Comparison of ENCODE assay signal across 18 cellular contexts in genomic region chr2:49298230-49298629, GRCh38.
"Had no signal": no experiment of that assay in that cellular context is flagged by ENCODE, and none has a peak within 500 bp of the region (broad histone marks: within the 10 kb centered on the region; RNA-seq: fewer than 3 reads in every experiment).

No MANE protein-coding gene starts in this region.

- H3K27ac Mint-ChIP-seq: naive thymus-derived CD8-positive, alpha-beta T cell; progenitor cell of endocrine pancreas; stimulated activated effector memory CD8-positive, alpha-beta T cell treated with anti-CD3 and anti-CD28 coated beads, Interleukin-12 subunit alpha, Interleukin-12 subunit beta, amount 100 ng/mL, for 72 hours had no signal

- DNase-seq: cortex of kidney; dorsolateral prefrontal cortex; effector CD4-positive, alpha-beta T cell; head of caudate nucleus; left ventricle myocardium superior; lower lobe of right lung; naive thymus-derived CD8-positive, alpha-beta T cell; sigmoid colon; stimulated activated CD4-positive, alpha-beta T cell treated with anti-CD3 and anti-CD28 coated beads, Interleukin-2, amount 100 ng/mL, for 24 hours; stimulated activated CD4-positive, alpha-beta T cell treated with anti-CD3 and anti-CD28 coated beads, Interleukin-4, amount 100 ng/mL, for 24 hours; stimulated activated naive CD4-positive, alpha-beta T cell treated with Interleukin-2 at 50 U/mL for 16 hours; upper lobe of left lung had no signal

- H3K36me3 ChIP-seq: lower lobe of right lung, right atrium auricular region, sigmoid colon, thoracic aorta, tibial nerve, upper lobe of left lung had no signal

- H3K9me3 ChIP-seq: lower lobe of right lung, right atrium auricular region, sigmoid colon, thoracic aorta, upper lobe of left lung had no signal

- H3K27me3 ChIP-seq: dorsolateral prefrontal cortex, right atrium auricular region, sigmoid colon, tibial nerve, upper lobe of left lung had no signal

- H3K9ac ChIP-seq: parathyroid adenoma had no signal

- H3K4me3 Mint-ChIP-seq: naive thymus-derived CD8-positive, alpha-beta T cell; stimulated activated effector memory CD8-positive, alpha-beta T cell treated with anti-CD3 and anti-CD28 coated beads, Interleukin-12 subunit alpha, Interleukin-12 subunit beta, amount 100 ng/mL, for 72 hours had no signal

- H3K4me1 Mint-ChIP-seq: naive thymus-derived CD8-positive, alpha-beta T cell; stimulated activated effector memory CD8-positive, alpha-beta T cell treated with anti-CD3 and anti-CD28 coated beads, Interleukin-12 subunit alpha, Interleukin-12 subunit beta, amount 100 ng/mL, for 72 hours had no signal

- H3K27ac ChIP-seq: dorsolateral prefrontal cortex, lower lobe of right lung, parathyroid adenoma, right atrium auricular region, sigmoid colon, thoracic aorta, tibial nerve, upper lobe of left lung had no signal

- H2AFZ ChIP-seq: parathyroid adenoma had no signal

- ATAC-seq: left ventricle myocardium superior; lower lobe of right lung; naive thymus-derived CD8-positive, alpha-beta T cell; stimulated activated effector memory CD8-positive, alpha-beta T cell treated with anti-CD3 and anti-CD28 coated beads, Interleukin-12 subunit alpha, Interleukin-12 subunit beta, amount 100 ng/mL, for 72 hours had no signal

- H3K4me1 ChIP-seq: lower lobe of right lung, parathyroid adenoma, right atrium auricular region, sigmoid colon, tibial nerve, upper lobe of left lung had no signal

- H3K36me3 Mint-ChIP-seq: naive thymus-derived CD8-positive, alpha-beta T cell; stimulated activated effector memory CD8-positive, alpha-beta T cell treated with anti-CD3 and anti-CD28 coated beads, Interleukin-12 subunit alpha, Interleukin-12 subunit beta, amount 100 ng/mL, for 72 hours had no signal

- H3K4me3 ChIP-seq: dorsolateral prefrontal cortex, lower lobe of right lung, right atrium auricular region, sigmoid colon, thoracic aorta, tibial nerve, upper lobe of left lung had no signal

- H3K27me3 Mint-ChIP-seq: progenitor cell of endocrine pancreas had no signal
